In the genomic region with DNA sequence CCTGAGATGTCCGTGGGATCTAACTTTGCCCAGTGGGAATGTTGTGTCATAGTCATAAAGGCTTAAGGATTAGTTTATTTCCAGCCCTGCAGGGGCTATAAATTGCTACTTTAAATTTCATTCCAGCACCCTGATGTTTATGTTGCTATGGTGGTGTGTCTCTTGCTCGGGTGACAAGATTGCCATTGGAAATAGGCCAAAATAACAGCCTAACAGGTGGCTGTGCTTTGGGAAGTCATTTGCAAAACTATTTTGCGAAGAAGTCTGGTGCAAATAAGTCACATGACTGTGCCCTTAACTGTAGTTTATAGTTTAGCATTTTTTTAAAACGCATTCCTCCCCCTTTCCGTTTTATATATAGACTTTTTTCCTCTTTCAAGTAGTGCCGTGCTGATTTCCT, we compare ENCODE assay signal across 2 cellular contexts.
TF ChIP-seq lines count a peak whose summit lies in the region.

No MANE protein-coding gene starts in this region.

TF ChIP-seq in IMR-90, 13 proteins besides CTCF, POLR2A, EP300 and RAD21 (continued from another document):
- TF ChIP-seq, protein P1, sequence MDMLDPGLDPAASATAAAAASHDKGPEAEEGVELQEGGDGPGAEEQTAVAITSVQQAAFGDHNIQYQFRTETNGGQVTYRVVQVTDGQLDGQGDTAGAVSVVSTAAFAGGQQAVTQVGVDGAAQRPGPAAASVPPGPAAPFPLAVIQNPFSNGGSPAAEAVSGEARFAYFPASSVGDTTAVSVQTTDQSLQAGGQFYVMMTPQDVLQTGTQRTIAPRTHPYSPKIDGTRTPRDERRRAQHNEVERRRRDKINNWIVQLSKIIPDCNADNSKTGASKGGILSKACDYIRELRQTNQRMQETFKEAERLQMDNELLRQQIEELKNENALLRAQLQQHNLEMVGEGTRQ (IDR thresholded peaks at IDR 0.05; ENCODE audit: low read depth, low read length): no peak; the same call in 1 of the 2 replicates
TF ChIP-seq in IMR-90: peak in this region for 0.

TF ChIP-seq in SK-N-SH treated with all-trans-retinoic acid at 6 μM for 48 hours, 23 proteins besides CTCF, POLR2A, EP300 and RAD21 (continued from another document):
- TF ChIP-seq RARB (CRISPR knock-in tag; IDR thresholded peaks at IDR 0.05): no peak
- no peak for TF ChIP-seq BACH2 (CRISPR knock-in tag; IDR thresholded peaks at IDR 0.05; ENCODE audit: borderline replicate concordance)
- no peak for TF ChIP-seq POU6F1 (CRISPR knock-in tag; IDR thresholded peaks at IDR 0.05; ENCODE audit: borderline replicate concordance, low read depth)
